Comparison of ENCODE assay signal across 1 cellular context in the genomic region with DNA sequence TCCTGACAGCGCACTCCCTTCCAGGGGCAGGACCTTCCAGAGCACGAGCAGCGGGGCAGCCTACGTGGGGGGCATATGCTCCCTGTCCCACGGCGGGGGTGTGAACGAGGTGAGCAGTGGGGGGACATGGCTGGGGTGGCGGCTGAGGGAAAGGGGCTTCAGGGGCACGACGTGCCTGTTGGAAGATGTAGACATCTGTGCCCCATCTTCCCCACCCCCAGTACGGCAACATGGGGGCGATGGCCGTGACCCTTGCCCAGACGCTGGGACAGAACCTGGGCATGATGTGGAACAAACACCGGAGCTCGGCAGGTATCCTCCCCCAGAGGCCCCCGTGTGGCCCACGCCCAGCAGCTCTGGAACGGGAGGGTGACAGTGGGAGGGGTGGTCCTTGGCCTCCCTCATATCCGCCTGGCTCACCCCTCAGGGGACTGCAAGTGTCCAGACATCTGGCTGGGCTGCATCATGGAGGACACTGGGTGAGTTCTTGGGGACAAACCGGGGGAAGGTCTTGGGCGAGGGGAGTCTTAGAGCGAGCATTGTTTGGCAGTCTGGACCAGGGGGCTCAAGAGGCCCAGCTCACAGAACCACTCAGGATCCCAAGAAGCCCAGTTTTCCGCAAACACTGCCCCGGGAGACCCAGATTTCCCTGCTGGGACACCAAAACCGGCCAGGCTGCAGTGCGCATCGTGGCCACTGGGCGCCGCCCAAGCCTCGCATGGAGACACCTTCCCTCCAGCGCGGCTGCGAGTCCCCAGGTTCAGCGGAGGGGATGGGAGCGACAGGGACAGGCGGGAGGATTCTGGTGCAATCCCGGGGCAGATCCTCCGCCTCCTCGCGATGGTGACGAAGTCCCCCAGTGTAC.
TF ChIP-seq lines count a peak whose summit lies in the region.

No MANE protein-coding gene starts in this region.

TF ChIP-seq in HepG2, 621 proteins besides CTCF, POLR2A, EP300 and RAD21 (continues in another document):
- no peak for TF ChIP-seq ATM (IDR thresholded peaks at IDR 0.05; ENCODE audit: borderline replicate concordance)
- TF ChIP-seq ARNTL (CRISPR knock-in tag; IDR thresholded peaks at IDR 0.05): no peak
- TF ChIP-seq, protein P1, sequence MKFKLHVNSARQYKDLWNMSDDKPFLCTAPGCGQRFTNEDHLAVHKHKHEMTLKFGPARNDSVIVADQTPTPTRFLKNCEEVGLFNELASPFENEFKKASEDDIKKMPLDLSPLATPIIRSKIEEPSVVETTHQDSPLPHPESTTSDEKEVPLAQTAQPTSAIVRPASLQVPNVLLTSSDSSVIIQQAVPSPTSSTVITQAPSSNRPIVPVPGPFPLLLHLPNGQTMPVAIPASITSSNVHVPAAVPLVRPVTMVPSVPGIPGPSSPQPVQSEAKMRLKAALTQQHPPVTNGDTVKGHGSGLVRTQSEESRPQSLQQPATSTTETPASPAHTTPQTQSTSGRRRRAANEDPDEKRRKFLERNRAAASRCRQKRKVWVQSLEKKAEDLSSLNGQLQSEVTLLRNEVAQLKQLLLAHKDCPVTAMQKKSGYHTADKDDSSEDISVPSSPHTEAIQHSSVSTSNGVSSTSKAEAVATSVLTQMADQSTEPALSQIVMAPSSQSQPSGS (CRISPR knock-in tag; IDR thresholded peaks at IDR 0.05): no peak; the same call in 1 of the 2 replicates
- TF ChIP-seq, protein P2, sequence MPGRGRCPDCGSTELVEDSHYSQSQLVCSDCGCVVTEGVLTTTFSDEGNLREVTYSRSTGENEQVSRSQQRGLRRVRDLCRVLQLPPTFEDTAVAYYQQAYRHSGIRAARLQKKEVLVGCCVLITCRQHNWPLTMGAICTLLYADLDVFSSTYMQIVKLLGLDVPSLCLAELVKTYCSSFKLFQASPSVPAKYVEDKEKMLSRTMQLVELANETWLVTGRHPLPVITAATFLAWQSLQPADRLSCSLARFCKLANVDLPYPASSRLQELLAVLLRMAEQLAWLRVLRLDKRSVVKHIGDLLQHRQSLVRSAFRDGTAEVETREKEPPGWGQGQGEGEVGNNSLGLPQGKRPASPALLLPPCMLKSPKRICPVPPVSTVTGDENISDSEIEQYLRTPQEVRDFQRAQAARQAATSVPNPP (CRISPR knock-in tag; IDR thresholded peaks at IDR 0.05): no peak
- TF ChIP-seq GLMP (CRISPR knock-in tag; IDR thresholded peaks at IDR 0.05; ENCODE audit: borderline replicate concordance): no peak
- no peak for TF ChIP-seq ZBTB26 (CRISPR knock-in tag; IDR thresholded peaks at IDR 0.05; ENCODE audit: borderline replicate concordance)
- no peak for TF ChIP-seq ZNF501 (CRISPR knock-in tag; IDR thresholded peaks at IDR 0.05)
- TF ChIP-seq DZIP1 (CRISPR knock-in tag; IDR thresholded peaks at IDR 0.05): no peak
- TF ChIP-seq HNRNPLL (IDR thresholded peaks at IDR 0.05; ENCODE audit: low read depth, low read length, poor library complexity, severe bottlenecking): peak; percentile 63
- TF ChIP-seq BCL3 (CRISPR knock-in tag; IDR thresholded peaks at IDR 0.05): no peak
- no peak for TF ChIP-seq ZNF616 (CRISPR knock-in tag; IDR thresholded peaks at IDR 0.05; ENCODE audit: low read depth)
- TF ChIP-seq, protein P3, sequence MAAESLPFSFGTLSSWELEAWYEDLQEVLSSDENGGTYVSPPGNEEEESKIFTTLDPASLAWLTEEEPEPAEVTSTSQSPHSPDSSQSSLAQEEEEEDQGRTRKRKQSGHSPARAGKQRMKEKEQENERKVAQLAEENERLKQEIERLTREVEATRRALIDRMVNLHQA (CRISPR knock-in tag; IDR thresholded peaks at IDR 0.05): no peak
- no peak; the same call in 1 of the 2 replicates for TF ChIP-seq ZNF280B (CRISPR knock-in tag; IDR thresholded peaks at IDR 0.05; ENCODE audit: borderline replicate concordance)
- no peak for TF ChIP-seq ZFX (CRISPR knock-in tag; IDR thresholded peaks at IDR 0.05; ENCODE audit: low read depth)
- no peak for TF ChIP-seq REXO4 (CRISPR knock-in tag; IDR thresholded peaks at IDR 0.05; ENCODE audit: borderline replicate concordance)
- TF ChIP-seq, protein P4, sequence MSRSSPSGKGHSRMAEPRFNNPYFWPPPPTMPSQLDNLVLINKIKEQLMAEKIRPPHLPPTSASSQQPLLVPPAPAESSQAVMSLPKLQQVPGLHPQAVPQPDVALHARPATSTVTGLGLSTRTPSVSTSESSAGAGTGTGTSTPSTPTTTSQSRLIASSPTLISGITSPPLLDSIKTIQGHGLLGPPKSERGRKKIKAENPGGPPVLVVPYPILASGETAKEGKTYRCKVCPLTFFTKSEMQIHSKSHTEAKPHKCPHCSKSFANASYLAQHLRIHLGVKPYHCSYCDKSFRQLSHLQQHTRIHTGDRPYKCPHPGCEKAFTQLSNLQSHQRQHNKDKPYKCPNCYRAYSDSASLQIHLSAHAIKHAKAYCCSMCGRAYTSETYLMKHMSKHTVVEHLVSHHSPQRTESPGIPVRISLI (CRISPR knock-in tag; IDR thresholded peaks at IDR 0.05; ENCODE audit: borderline replicate concordance): peak; percentile 33; the same call in 1 of the 2 replicates
- TF ChIP-seq, protein P5, sequence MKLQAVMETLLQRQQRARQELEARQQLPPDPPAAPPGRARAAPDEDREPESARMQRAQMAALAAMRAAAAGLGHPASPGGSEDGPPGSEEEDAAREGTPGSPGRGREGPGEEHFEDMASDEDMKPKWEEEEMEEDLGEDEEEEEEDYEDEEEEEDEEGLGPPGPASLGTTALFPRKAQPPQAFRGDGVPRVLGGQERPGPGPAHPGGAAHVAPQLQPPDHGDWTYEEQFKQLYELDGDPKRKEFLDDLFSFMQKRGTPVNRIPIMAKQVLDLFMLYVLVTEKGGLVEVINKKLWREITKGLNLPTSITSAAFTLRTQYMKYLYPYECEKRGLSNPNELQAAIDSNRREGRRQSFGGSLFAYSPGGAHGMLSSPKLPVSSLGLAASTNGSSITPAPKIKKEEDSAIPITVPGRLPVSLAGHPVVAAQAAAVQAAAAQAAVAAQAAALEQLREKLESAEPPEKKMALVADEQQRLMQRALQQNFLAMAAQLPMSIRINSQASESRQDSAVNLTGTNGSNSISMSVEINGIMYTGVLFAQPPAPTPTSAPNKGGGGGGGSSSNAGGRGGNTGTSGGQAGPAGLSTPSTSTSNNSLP (IDR thresholded peaks at IDR 0.05; ENCODE audit: low read depth, low read length): 0 out of 2 replicates have a peak, but pooled peaks have one; percentile 20
- no peak; the same call in 1 of the 2 replicates for TF ChIP-seq ZBTB38 (CRISPR knock-in tag; IDR thresholded peaks at IDR 0.05)
- no peak for TF ChIP-seq CENPT (CRISPR knock-in tag; IDR thresholded peaks at IDR 0.05; ENCODE audit: low read depth)
- no peak for TF ChIP-seq USF2 (IDR thresholded peaks at IDR 0.05; ENCODE audit: low read depth, low read length)
- no peak for TF ChIP-seq USF2 (CRISPR knock-in tag; IDR thresholded peaks at IDR 0.05; ENCODE audit: borderline replicate concordance)
- no peak for TF ChIP-seq ZFP91 (CRISPR knock-in tag; IDR thresholded peaks at IDR 0.05; ENCODE audit: borderline replicate concordance)
- TF ChIP-seq KDM5A (IDR thresholded peaks at IDR 0.05; ENCODE audit: borderline replicate concordance, low read length): no peak
- no peak for TF ChIP-seq NR2C2 (CRISPR knock-in tag; IDR thresholded peaks at IDR 0.05; ENCODE audit: borderline replicate concordance)
- TF ChIP-seq ZNF773 (CRISPR knock-in tag; IDR thresholded peaks at IDR 0.05; ENCODE audit: borderline replicate concordance): no peak
- TF ChIP-seq KMT2B (CRISPR knock-in tag; IDR thresholded peaks at IDR 0.05): no peak; the same call in 1 of the 2 replicates
- no peak for TF ChIP-seq DR1 (CRISPR knock-in tag; IDR thresholded peaks at IDR 0.05)
- TF ChIP-seq, protein P6, sequence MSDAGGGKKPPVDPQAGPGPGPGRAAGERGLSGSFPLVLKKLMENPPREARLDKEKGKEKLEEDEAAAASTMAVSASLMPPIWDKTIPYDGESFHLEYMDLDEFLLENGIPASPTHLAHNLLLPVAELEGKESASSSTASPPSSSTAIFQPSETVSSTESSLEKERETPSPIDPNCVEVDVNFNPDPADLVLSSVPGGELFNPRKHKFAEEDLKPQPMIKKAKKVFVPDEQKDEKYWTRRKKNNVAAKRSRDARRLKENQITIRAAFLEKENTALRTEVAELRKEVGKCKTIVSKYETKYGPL (CRISPR knock-in tag; IDR thresholded peaks at IDR 0.05): no peak
- no peak for TF ChIP-seq IKZF4 (CRISPR knock-in tag; IDR thresholded peaks at IDR 0.05; ENCODE audit: borderline replicate concordance, low read depth, not compliant biosample characterization)
- no peak for TF ChIP-seq BRCA1 (CRISPR knock-in tag; IDR thresholded peaks at IDR 0.05)
- TF ChIP-seq CHD4 (IDR thresholded peaks at IDR 0.05; ENCODE audit: borderline replicate concordance, low read length): no peak
